In genomic region chr22:23696326-23696851, GRCh38 we compare ENCODE assay signal across 8 cellular contexts. TPM values are rescaled to one million over a fixed set of nuclear protein-coding genes. Genes with fewer than 3 reads are reported as not detected.
DNase-seq lines count a peak whose midpoint lies in the region; ATAC-seq, FAIRE-seq and TF ChIP-seq lines count a peak whose summit lies in the region.
"Had no signal": no experiment of that assay in that cellular context is flagged by ENCODE, and none has a peak within 500 bp of the region (broad histone marks: within the 10 kb centered on the region; RNA-seq: fewer than 3 reads in every experiment).

No MANE protein-coding gene starts in this region.

- TF ChIP-seq EP300 in stomach (IDR thresholded peaks at IDR 0.05), result no peak

- peak overlapping the region; percentile 39 to 77 (median 72) for H3K27ac ChIP-seq in stomach

- H3K27me3 Mint-ChIP-seq in mesothelial cell of epicardium (ENCODE audit: low read depth), result no peaks in the 10 kb centered on the region

- peak; percentile 73 for DNase-seq in KBM-7
- peak; percentile 76 for DNase-seq in activated T-cell treated with anti-CD3 and anti-CD28 coated beads, Interleukin-2, amount 50 U/mL, for 1 hour
- peak; percentile 74 for DNase-seq in mesenteric fat pad (ENCODE audit: low spot score)
- DNase-seq in stomach, result peak; percentile 51
- no peak for DNase-seq in mesothelial cell of epicardium (ENCODE audit: low spot score in 2 of 2, unreplicated experiment in 2 of 2)
- DNase-seq in H54 (ENCODE audit: insufficient read length, low spot score), result no peak

- no peak for FAIRE-seq in H54 (lab: Jason Lieb, UNC)

- ATAC-seq in GM19463 (IDR thresholded peaks at IDR 0.05; ENCODE audit: unreplicated experiment), result peak; percentile 73

- intact Hi-C loops in stomach (cut with DNase I; ENCODE audit: low total_unique reads), result no loop called here

- H3K9me3 ChIP-seq in stomach, result no peaks in the 10 kb centered on the region

- in situ Hi-C loops in KBM-7 (cut with MboI; ENCODE audit: low pct_unique_long_range_greater_than_20kb, low sequenced_read_pairs), result no loop called here

- no peak overlapping the region for H3K4me3 Mint-ChIP-seq in mesothelial cell of epicardium

- TF ChIP-seq CTCF in stomach (IDR thresholded peaks at IDR 0.05), result no peak
- no peak for TF ChIP-seq CTCF in mesothelial cell of epicardium (IDR thresholded peaks at IDR 0.05; ENCODE audit: unreplicated experiment)

- H3K27ac Mint-ChIP-seq in mesothelial cell of epicardium, result no peak overlapping the region

- no peaks in the 10 kb centered on the region for H3K27me3 ChIP-seq in stomach

- WGBS in stomach, 5 donors, result 65 to 86% (median 75%) methylated on average over 12 to 13 of the region's 13 CpGs

- peaks cover 25% of the 10 kb centered on the region for H3K36me3 Mint-ChIP-seq in mesothelial cell of epicardium

- no peaks in the 10 kb centered on the region for H3K4me1 Mint-ChIP-seq in mesothelial cell of epicardium

- peaks cover 24 to 96% (median 86%) of the 10 kb centered on the region in 4 donors for H3K36me3 ChIP-seq in stomach

- no peaks in the 10 kb centered on the region for H3K9me3 Mint-ChIP-seq in mesothelial cell of epicardium

- TF ChIP-seq POLR2A in stomach (IDR thresholded peaks at IDR 0.05) (no peak), H54 (IDR thresholded peaks at IDR 0.05; ENCODE audit: low read depth, low read length) (no peak)

- peak overlapping the region in 2 of 4 donors; percentile 3 to 31 for H3K4me3 ChIP-seq in stomach

- peaks cover 0 to 8% (median 0%) of the 10 kb centered on the region in 4 donors for H3K4me1 ChIP-seq in stomach

RNA-seq across cellular contexts. Expression of gene RGL4, which starts 5.6 kb away (rescaled TPM):
- total RNA-seq in mesenteric fat pad (1.5 TPM), stomach (1 to 10 TPM in 2 of 5 donors, not detected in 3; 2.9 to 5.9 TPM), mesothelial cell of epicardium (0.07 TPM in 1 of 3 replicates, not detected in the others)
- 1 to 10 TPM in 1 of 3 donors, under 1 TPM in 1, not detected in 1; 0.65 to 2.9 TPM for polyA plus RNA-seq in stomach
- total RNA-seq: right cardiac atrium had no signal

RNA-seq across cellular contexts. Expression of gene ZNF70, which starts 54.5 kb away (rescaled TPM):
- total RNA-seq in mesenteric fat pad (7.8 TPM), stomach (1 to 10 TPM in 4 of 5 donors, under 1 TPM in 1; 0.87 to 9.4 (median 4.5) TPM), mesothelial cell of epicardium (17.8 to 18.7 TPM (median 18.2 TPM) in 3 replicates)
- under 1 TPM; 0.58 to 0.68 (median 0.61) TPM for polyA plus RNA-seq in stomach

RNA-seq across cellular contexts. Expression of gene VPREB3, which starts 57.8 kb away (rescaled TPM):
- not detected for total RNA-seq in mesenteric fat pad
- not detected for total RNA-seq in stomach
- 1 to 10 TPM; 1.1 to 8.7 (median 7.8) TPM for polyA plus RNA-seq in stomach
- total RNA-seq in mesothelial cell of epicardium, result 0.52 TPM in 1 of 3 replicates, not detected in the others

Comparison
In these comparisons a context has a peak if more than half of its experiments do, and no peak if none do; other contexts are left out.
1. DNase-seq: peak in KBM-7 (single experiment), activated T-cell treated with anti-CD3 and anti-CD28 coated beads, Interleukin-2, amount 50 U/mL, for 1 hour (single experiment), mesenteric fat pad (single experiment) and stomach (single experiment); none in mesothelial cell of epicardium (0 of 2) and H54 (single experiment).